Comparison of ENCODE assay signal across 34 cellular contexts in genomic region chr4:3623106-3623505, GRCh38.
"Had no signal": no experiment of that assay in that cellular context is flagged by ENCODE, and none has a peak within 500 bp of the region (broad histone marks: within the 10 kb centered on the region; RNA-seq: fewer than 3 reads in every experiment).

No MANE protein-coding gene starts in this region.

- H3K4me1 Mint-ChIP-seq: activated T-helper 17 cell treated with anti-CD3 and anti-CD28 coated beads, Interleukin-2, amount 50 U/mL, for 72 hours had no signal

- H3K4me3 ChIP-seq: body of pancreas, cardiac muscle cell, coronary artery, dorsolateral prefrontal cortex, esophagus muscularis mucosa, gastrocnemius medialis had no signal

- ATAC-seq: activated CD4-positive, CD25-positive, alpha-beta regulatory T cell treated with anti-CD3 and anti-CD28 coated beads, Interleukin-2, amount 50 U/mL, for 24 hours; activated CD8-positive, alpha-beta T cell treated with anti-CD3 and anti-CD28 coated beads for 36 hours; activated T-cell treated with anti-CD3 and anti-CD28 coated beads, Interleukin-2, amount 50 U/mL, for 4 hours; activated T-helper 17 cell treated with anti-CD3 and anti-CD28 coated beads, Interleukin-2, amount 50 U/mL, for 72 hours; body of pancreas; effector memory CD8-positive, alpha-beta T cell; foreskin keratinocyte; gastrocnemius medialis; T-helper 17 cell had no signal

- H3K9me3 Mint-ChIP-seq: activated B cell treated with CpG ODN at 0.5 μM for 24 hours; activated CD8-positive, alpha-beta T cell treated with anti-CD3 and anti-CD28 coated beads for 36 hours; activated T-cell treated with anti-CD3 and anti-CD28 coated beads, Interleukin-2, amount 50 U/mL, for 4 hours; activated T-helper 17 cell treated with anti-CD3 and anti-CD28 coated beads, Interleukin-2, amount 50 U/mL, for 72 hours; effector memory CD8-positive, alpha-beta T cell; T-helper 2 cell treated with Interferon-gamma antibody and Interleukin-4, amounts not matched to agents 5 μg/mL and 100 μg/mL, for 36 hours had no signal

- H3K27ac ChIP-seq: body of pancreas, cardiac muscle cell, coronary artery, dorsolateral prefrontal cortex, esophagus muscularis mucosa, foreskin keratinocyte, gastrocnemius medialis, WERI-Rb-1 had no signal

- H3K4me3 Mint-ChIP-seq: activated B cell treated with CpG ODN at 0.5 μM for 24 hours; activated CD8-positive, alpha-beta T cell treated with anti-CD3 and anti-CD28 coated beads for 36 hours; activated naive CD8-positive, alpha-beta T cell; activated T-cell treated with anti-CD3 and anti-CD28 coated beads, Interleukin-2, amount 50 U/mL, for 4 hours; activated T-helper 17 cell treated with anti-CD3 and anti-CD28 coated beads, Interleukin-2, amount 50 U/mL, for 72 hours; dendritic cell treated with granulocyte-macrophage colony-stimulating factor and Interleukin-4, amounts not matched to agents 40 ng/mL and 50 ng/mL, for 4 days; effector memory CD8-positive, alpha-beta T cell; T-helper 17 cell; T-helper 2 cell treated with Interferon-gamma antibody and Interleukin-4, amounts not matched to agents 5 μg/mL and 100 μg/mL, for 36 hours had no signal

- DNase-seq: activated B cell treated with CpG ODN at 0.5 μM for 24 hours; activated CD4-positive, alpha-beta T cell treated with anti-CD3 and anti-CD28 coated beads for 48 hours; activated CD4-positive, alpha-beta T cell treated with anti-CD3 and anti-CD28 coated beads, Interleukin-2, amount 50 U/mL, for 1 hour; activated CD4-positive, alpha-beta T cell treated with anti-CD3 and anti-CD28 coated beads, Interleukin-2, amount 50 U/mL, for 48 hours; activated CD8-positive, alpha-beta memory T cell treated with anti-CD3 and anti-CD28 coated beads for 24 hours; activated CD8-positive, alpha-beta T cell treated with anti-CD3 and anti-CD28 coated beads for 36 hours; activated effector memory CD4-positive, alpha-beta T cell treated with Interleukin-2 at 50 U/mL for 16 hours; activated gamma-delta T cell treated with Interleukin-2 at 50 U/mL for 16 hours; activated naive CD4-positive, alpha-beta T cell treated with anti-CD3 and anti-CD28 coated beads, Interleukin-2, amount 50 U/mL, for 16 hours; activated naive CD4-positive, alpha-beta T cell treated with Interleukin-2 at 50 U/mL for 16 hours; activated T-cell treated with anti-CD3 and anti-CD28 coated beads, Interleukin-2, amount 50 U/mL, for 4 hours; amniotic stem cell; body of pancreas; central memory CD4-positive, alpha-beta T cell; cerebellar nuclear complex; effector CD4-positive, alpha-beta T cell; effector memory CD8-positive, alpha-beta T cell; erythroblast; foreskin keratinocyte; gastrocnemius medialis; glutamatergic neuron; T-helper 1 cell; T-helper 17 cell; T1000; WERI-Rb-1 had no signal

- H3K36me3 Mint-ChIP-seq: activated naive CD8-positive, alpha-beta T cell had no signal

- H3K4me1 ChIP-seq: body of pancreas, esophagus muscularis mucosa, foreskin keratinocyte, gastrocnemius medialis had no signal

- H3K36me3 ChIP-seq: cardiac muscle cell, esophagus muscularis mucosa, gastrocnemius medialis, WERI-Rb-1 had no signal

- H3K27me3 ChIP-seq: body of pancreas, cardiac muscle cell, foreskin keratinocyte had no signal

- H3K27ac Mint-ChIP-seq: activated B cell treated with CpG ODN at 0.5 μM for 24 hours; activated CD8-positive, alpha-beta T cell treated with anti-CD3 and anti-CD28 coated beads for 36 hours; activated naive CD8-positive, alpha-beta T cell; activated T-helper 17 cell treated with anti-CD3 and anti-CD28 coated beads, Interleukin-2, amount 50 U/mL, for 72 hours; dendritic cell treated with granulocyte-macrophage colony-stimulating factor and Interleukin-4, amounts not matched to agents 40 ng/mL and 50 ng/mL, for 4 days; effector memory CD8-positive, alpha-beta T cell; T-helper 17 cell; T-helper 2 cell treated with Interferon-gamma antibody and Interleukin-4, amounts not matched to agents 5 μg/mL and 100 μg/mL, for 36 hours had no signal

- H3K9me3 ChIP-seq: body of pancreas, esophagus muscularis mucosa, gastrocnemius medialis had no signal
